In genomic region chr14:61525293-61526011, GRCh38 we compare ENCODE assay signal across 1 cellular context.
A peak's percentile ranks its signal among the peaks of the same experiment; 100 is the strongest.
TF ChIP-seq lines count a peak whose summit lies in the region.

No MANE protein-coding gene starts in this region.

TF ChIP-seq in HepG2, 621 proteins besides CTCF, POLR2A, EP300 and RAD21 (continued from another document and continues in another):
- TF ChIP-seq ZBTB40 (IDR thresholded peaks at IDR 0.05), result no peak
- TF ChIP-seq ZBTB40 (CRISPR knock-in tag; IDR thresholded peaks at IDR 0.05), result peak; percentile 82; the same call in 1 of the 2 replicates
- no peak; the same call in 1 of the 2 replicates for TF ChIP-seq GATAD2A (CRISPR knock-in tag; IDR thresholded peaks at IDR 0.05)
- TF ChIP-seq ZBTB33 (CRISPR knock-in tag; IDR thresholded peaks at IDR 0.05), result peak; percentile 71; the same call in 1 of the 2 replicates
- TF ChIP-seq RNF219 (CRISPR knock-in tag; IDR thresholded peaks at IDR 0.05), result no peak
- TF ChIP-seq U2AF1 (optimal IDR thresholded peaks at IDR 0.05; ENCODE audit: low read depth, low read length), result no peak
- no peak for TF ChIP-seq PRMT3 (CRISPR knock-in tag; IDR thresholded peaks at IDR 0.05; ENCODE audit: borderline replicate concordance, low read depth)
- no peak for TF ChIP-seq ZBTB1 (CRISPR knock-in tag; IDR thresholded peaks at IDR 0.05; ENCODE audit: borderline replicate concordance)
- TF ChIP-seq ZBTB39 (CRISPR knock-in tag; IDR thresholded peaks at IDR 0.05), result no peak
- TF ChIP-seq ZNF543 (CRISPR knock-in tag; IDR thresholded peaks at IDR 0.05), result no peak
- peak; percentile 48 for TF ChIP-seq PRPF4 (IDR thresholded peaks at IDR 0.05; ENCODE audit: low read depth, low read length, poor library complexity, severe bottlenecking)
- TF ChIP-seq BRD4 (CRISPR knock-in tag; IDR thresholded peaks at IDR 0.05), result 0 out of 2 replicates have a peak, but pooled peaks have one; percentile 14
- no peak for TF ChIP-seq MYNN (CRISPR knock-in tag; IDR thresholded peaks at IDR 0.05; ENCODE audit: low read depth)
- no peak for TF ChIP-seq ZNF431 (CRISPR knock-in tag; IDR thresholded peaks at IDR 0.05; ENCODE audit: borderline replicate concordance, low read depth)
- TF ChIP-seq BCL3 (CRISPR knock-in tag; IDR thresholded peaks at IDR 0.05), result no peak
- no peak for TF ChIP-seq IKZF1 (IDR thresholded peaks at IDR 0.05)
- no peak for TF ChIP-seq SCMH1 (CRISPR knock-in tag; IDR thresholded peaks at IDR 0.05; ENCODE audit: borderline replicate concordance)
- no peak for TF ChIP-seq ZNF501 (CRISPR knock-in tag; IDR thresholded peaks at IDR 0.05)
- TF ChIP-seq ZBTB14 (CRISPR knock-in tag; IDR thresholded peaks at IDR 0.05), result no peak
- no peak for TF ChIP-seq THAP9 (CRISPR knock-in tag; IDR thresholded peaks at IDR 0.05; ENCODE audit: borderline replicate concordance)
- no peak for TF ChIP-seq CHD2 (IDR thresholded peaks at IDR 0.05; ENCODE audit: low read depth, low read length)
- TF ChIP-seq SRF (IDR thresholded peaks at IDR 0.05; ENCODE audit: low read depth, low read length), result no peak
- TF ChIP-seq DMTF1 (CRISPR knock-in tag; IDR thresholded peaks at IDR 0.05), result no peak
- no peak for TF ChIP-seq SP5 (CRISPR knock-in tag; IDR thresholded peaks at IDR 0.05; ENCODE audit: borderline replicate concordance, low read depth)
- TF ChIP-seq ZFP91 (CRISPR knock-in tag; IDR thresholded peaks at IDR 0.05; ENCODE audit: borderline replicate concordance), result no peak
- TF ChIP-seq ZBTB42 (CRISPR knock-in tag; IDR thresholded peaks at IDR 0.05), result no peak
